10 cellular contexts compared by ENCODE assay signal in the genomic region with DNA sequence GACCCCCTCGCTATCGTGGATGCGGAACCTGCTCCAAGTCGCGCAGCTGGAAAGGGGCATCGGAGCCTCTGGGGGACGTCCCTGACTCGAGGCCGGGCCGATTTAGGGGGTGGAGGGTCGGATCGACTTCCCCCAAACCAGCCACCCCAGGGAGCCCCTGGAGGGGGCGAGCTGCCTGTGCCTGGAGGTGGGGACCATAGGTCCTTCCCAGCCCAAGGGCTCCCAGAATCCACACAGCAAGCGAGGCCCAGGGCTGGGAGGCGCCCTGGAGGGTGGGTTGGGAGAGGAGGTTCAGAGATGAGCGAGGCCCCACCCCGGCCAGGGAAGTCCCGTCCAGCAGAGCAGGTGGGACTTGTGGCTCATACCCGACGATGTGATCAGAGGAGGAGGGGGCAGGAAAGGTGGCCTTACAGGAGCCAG.
A peak's percentile ranks its signal among the peaks of the same experiment; 100 is the strongest.
DNase-seq lines count a peak whose midpoint lies in the region; ATAC-seq and TF ChIP-seq lines count a peak whose summit lies in the region.
"Had no signal": no experiment of that assay in that cellular context is flagged by ENCODE, and none has a peak within 500 bp of the region (broad histone marks: within the 10 kb centered on the region; RNA-seq: fewer than 3 reads in every experiment).

No MANE protein-coding gene starts in this region.

- H3F3A ChIP-seq in neural progenitor cell (ENCODE audit: low read depth) = peaks cover 8% of the 10 kb centered on the region

- H3K4me3 ChIP-seq in neural progenitor cell = no peak overlapping the region

- no peaks in the 10 kb centered on the region for H3K36me3 ChIP-seq in neural progenitor cell
- H3K36me3 ChIP-seq: stomach had no signal

- H3K36me3 Mint-ChIP-seq in T-helper 1 cell treated with Interleukin-12 subunit alpha and Interleukin-12 subunit beta and Interleukin-4 antibody, amounts not matched to agents 30 μg/mL and 1 μg/mL, for 36 hours (ENCODE audit: low read depth) = peaks cover 2% of the 10 kb centered on the region
- H3K36me3 Mint-ChIP-seq in neural progenitor cell = peaks cover 5% of the 10 kb centered on the region

- no peak overlapping the region for H3K9ac ChIP-seq in neural progenitor cell

- TF ChIP-seq CTCF in neural progenitor cell (IDR thresholded peaks at IDR 0.05) = no peak

- H3K27me3 Mint-ChIP-seq in T-helper 1 cell treated with Interleukin-12 subunit alpha and Interleukin-12 subunit beta and Interleukin-4 antibody, amounts not matched to agents 30 μg/mL and 1 μg/mL, for 36 hours (ENCODE audit: low read depth) = peaks cover 15% of the 10 kb centered on the region
- H3K27me3 Mint-ChIP-seq in neural progenitor cell (ENCODE audit: insufficient read depth, low read depth) = peaks cover 18% of the 10 kb centered on the region

- DNase-seq in T-helper 1 cell = no peak
- DNase-seq in HT1080 (ENCODE audit: low read depth) = peak; percentile 24
- peak; percentile 39 to 42 for DNase-seq in activated T-cell treated with anti-CD3 and anti-CD28 coated beads, Interleukin-2, amount 50 U/mL, for 48 hours
- no peak for DNase-seq in neural progenitor cell (ENCODE audit: low spot score)
- no peak for DNase-seq in T-helper 9 cell
- DNase-seq in dedifferentiated amniotic fluid mesenchymal stem cell (ENCODE audit: extremely low spot score) = no peak
- DNase-seq: dermis blood vessel endothelial cell, stomach had no signal

- no peak overlapping the region for H3K27ac ChIP-seq in neural progenitor cell

- no peaks in the 10 kb centered on the region for H4K20me1 ChIP-seq in neural progenitor cell (ENCODE audit: low read depth)

- no peak overlapping the region for H3K4me2 ChIP-seq in neural progenitor cell

- H3K9me3 ChIP-seq in neural progenitor cell (ENCODE audit: low read depth) = no peaks in the 10 kb centered on the region
- H3K9me3 ChIP-seq: stomach had no signal

- H3K4me1 Mint-ChIP-seq in T-helper 1 cell treated with Interleukin-12 subunit alpha and Interleukin-12 subunit beta and Interleukin-4 antibody, amounts not matched to agents 30 μg/mL and 1 μg/mL, for 36 hours (ENCODE audit: low read depth) = peaks cover 11% of the 10 kb centered on the region
- H3K4me1 Mint-ChIP-seq in neural progenitor cell = peaks cover 24% of the 10 kb centered on the region

- H3K27ac Mint-ChIP-seq in T-helper 1 cell treated with Interleukin-12 subunit alpha and Interleukin-12 subunit beta and Interleukin-4 antibody, amounts not matched to agents 30 μg/mL and 1 μg/mL, for 36 hours = no peak overlapping the region
- H3K27ac Mint-ChIP-seq in neural progenitor cell = no peak overlapping the region

- peaks cover 23% of the 10 kb centered on the region for H3K27me3 ChIP-seq in neural progenitor cell

- peak overlapping the region; percentile 73 for H3K4me3 Mint-ChIP-seq in T-helper 1 cell treated with Interleukin-12 subunit alpha and Interleukin-12 subunit beta and Interleukin-4 antibody, amounts not matched to agents 30 μg/mL and 1 μg/mL, for 36 hours
- H3K4me3 Mint-ChIP-seq in neural progenitor cell = peak overlapping the region; percentile 81

- no peaks in the 10 kb centered on the region for H3K9me3 Mint-ChIP-seq in T-helper 1 cell treated with Interleukin-12 subunit alpha and Interleukin-12 subunit beta and Interleukin-4 antibody, amounts not matched to agents 30 μg/mL and 1 μg/mL, for 36 hours
- no peaks in the 10 kb centered on the region for H3K9me3 Mint-ChIP-seq in neural progenitor cell

- H3K4me1 ChIP-seq in neural progenitor cell = peaks cover 3% of the 10 kb centered on the region

- ATAC-seq in HG03025 (IDR thresholded peaks at IDR 0.05; ENCODE audit: low FRiP score, unreplicated experiment) = no peak

- no peak overlapping the region for H2AFZ ChIP-seq in neural progenitor cell (replicated peaks)

- H3K79me2 ChIP-seq in neural progenitor cell (ENCODE audit: low read depth) = no peaks in the 10 kb centered on the region

Comparison
In these comparisons a context has a peak if more than half of its experiments do, and no peak if none do; other contexts are left out.
1. DNase-seq: peak in HT1080 (single experiment) and activated T-cell treated with anti-CD3 and anti-CD28 coated beads, Interleukin-2, amount 50 U/mL, for 48 hours (2 of 2); none in T-helper 1 cell (0 of 5), neural progenitor cell (single experiment), T-helper 9 cell (single experiment) and dedifferentiated amniotic fluid mesenchymal stem cell (single experiment).